8 cellular contexts compared by ENCODE assay signal in the genomic region with DNA sequence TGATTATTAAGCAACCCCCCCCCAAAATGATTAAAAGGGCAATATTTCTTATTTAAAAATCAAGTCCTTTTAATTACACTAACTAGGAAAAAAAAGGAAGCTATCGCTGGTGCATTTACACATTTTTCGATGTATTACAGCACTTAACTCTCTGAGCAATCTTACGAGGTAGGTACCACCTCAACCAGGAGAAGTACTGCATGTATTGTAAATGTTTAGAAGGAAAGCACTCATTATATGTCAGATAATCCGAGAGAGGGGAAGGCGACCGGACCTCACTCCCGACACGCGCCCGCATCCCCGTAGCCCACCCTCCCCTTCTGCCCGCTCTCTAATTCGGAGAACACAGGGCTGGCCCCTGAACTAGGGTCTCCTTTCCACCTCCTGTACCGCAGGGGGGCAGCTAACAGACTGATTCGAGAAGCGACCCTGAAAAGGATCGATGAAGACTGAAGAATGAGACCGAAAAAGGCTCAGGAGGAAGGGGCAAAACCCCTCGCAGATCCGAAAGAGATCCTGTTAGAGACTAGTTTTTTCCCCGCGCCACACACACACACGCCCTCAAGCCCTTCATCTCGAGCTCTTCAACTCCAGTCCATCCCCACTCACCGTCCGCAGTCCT. TPM values are rescaled to one million over a fixed set of nuclear protein-coding genes. Genes with fewer than 3 reads are reported as not detected.
DNase-seq lines count a peak whose midpoint lies in the region; ATAC-seq and TF ChIP-seq lines count a peak whose summit lies in the region.

No MANE protein-coding gene starts in this region.

- H3K4me3 Mint-ChIP-seq in activated CD8-positive, alpha-beta T cell treated with anti-CD3 and anti-CD28 coated beads, Interleukin-2, amount 10 ng/mL, durations not matched to agents 7 days and 5 days = peak overlapping the region; percentile 95

- CTCF ChIA-PET in activated CD8-positive, alpha-beta T cell treated with anti-CD3 and anti-CD28 coated beads, Interleukin-2, amount 10 ng/mL, durations not matched to agents 7 days and 5 days (lab: Charles Lee) = interaction anchor here (1.0 to 3.2 kb wide), 3 partner anchors 9 to 16 kb away, joined by 3 to 29 read pairs (median 4); no protein-coding TSS in a partner anchor

- peak overlapping the region; percentile 93 for H3K27ac Mint-ChIP-seq in activated CD8-positive, alpha-beta T cell treated with anti-CD3 and anti-CD28 coated beads, Interleukin-2, amount 10 ng/mL, durations not matched to agents 7 days and 5 days

- H3K36me3 ChIP-seq in thoracic aorta = peaks cover 8% of the 10 kb centered on the region

- TF ChIP-seq CTCF in thoracic aorta (IDR thresholded peaks at IDR 0.05) = no peak

- H3K27me3 Mint-ChIP-seq in activated CD8-positive, alpha-beta T cell treated with anti-CD3 and anti-CD28 coated beads, Interleukin-2, amount 10 ng/mL, durations not matched to agents 7 days and 5 days (ENCODE audit: low read depth) = no peaks in the 10 kb centered on the region

- ATAC-seq in HG02885 (IDR thresholded peaks at IDR 0.05; ENCODE audit: poor library complexity, unreplicated experiment) (peak; percentile 5), thoracic aorta (ENCODE audit: insufficient number of reproducible peaks, low FRiP score, low read depth) (no peak)
- ATAC-seq in activated CD8-positive, alpha-beta T cell treated with anti-CD3 and anti-CD28 coated beads, Interleukin-2, amount 10 ng/mL, durations not matched to agents 7 days and 5 days = no peak

- peak overlapping the region; percentile 60 to 85 for H3K27ac ChIP-seq in thoracic aorta

- H3K9me3 ChIP-seq in thoracic aorta = no peaks in the 10 kb centered on the region

- H3K36me3 Mint-ChIP-seq in activated CD8-positive, alpha-beta T cell treated with anti-CD3 and anti-CD28 coated beads, Interleukin-2, amount 10 ng/mL, durations not matched to agents 7 days and 5 days (ENCODE audit: low read depth) = peaks cover 44% of the 10 kb centered on the region

- DNase-seq in NCI-H2227 treated with DMSO at 0.1 percent for 48 hours (lab: John Stamatoyannopoulos, UW) (peak; percentile 45), NCI-H2227 (lab: John Stamatoyannopoulos, UW; ENCODE audit: unreplicated experiment) (no peak), iPS-NIHi11 (ENCODE audit: low spot score) (peak; percentile 35), thoracic aorta (ENCODE audit: low spot score) (no peak), AG08395 (ENCODE audit: low spot score) (no peak), DMS 273 (lab: John Stamatoyannopoulos, UW; ENCODE audit: unreplicated experiment) (no peak)
- DNase-seq in activated CD8-positive, alpha-beta T cell treated with anti-CD3 and anti-CD28 coated beads, Interleukin-2, amount 10 ng/mL, durations not matched to agents 7 days and 5 days = no peak

- H3K4me1 ChIP-seq in thoracic aorta (ENCODE audit: control insufficient read depth in 1 of 2, low read depth in 2 of 2) = peaks cover 21 to 24% of the 10 kb centered on the region in 2 donors

- H3K4me3 ChIP-seq in thoracic aorta = peak overlapping the region; percentile 82

- H3K4me1 Mint-ChIP-seq in activated CD8-positive, alpha-beta T cell treated with anti-CD3 and anti-CD28 coated beads, Interleukin-2, amount 10 ng/mL, durations not matched to agents 7 days and 5 days (ENCODE audit: low read depth) = peaks cover 38% of the 10 kb centered on the region

- POLR2A ChIA-PET in activated CD8-positive, alpha-beta T cell treated with anti-CD3 and anti-CD28 coated beads, Interleukin-2, amount 10 ng/mL, durations not matched to agents 7 days and 5 days (lab: Charles Lee) = interaction anchor here (1.1 to 2.2 kb wide), 3 partner anchors 9 to 16 kb away, joined by 5 to 8 read pairs (median 7); no protein-coding TSS in a partner anchor

- H3K9me3 Mint-ChIP-seq in activated CD8-positive, alpha-beta T cell treated with anti-CD3 and anti-CD28 coated beads, Interleukin-2, amount 10 ng/mL, durations not matched to agents 7 days and 5 days (ENCODE audit: insufficient read depth) = no peaks in the 10 kb centered on the region

- no peaks in the 10 kb centered on the region for H3K27me3 ChIP-seq in thoracic aorta (replicated peaks; ENCODE audit: insufficient read depth)

RNA-seq across cellular contexts. Expression of a gene that starts 0.3 kb away (rescaled TPM):
- 10 to 100 TPM; 13.1 to 13.2 TPM for total RNA-seq in activated CD8-positive, alpha-beta T cell treated with anti-CD3 and anti-CD28 coated beads, Interleukin-2, amount 10 ng/mL, durations not matched to agents 7 days and 5 days
- 10 to 100 TPM in 1 of 2 donors, 1 to 10 TPM in 1; 9.2 to 22.8 TPM for total RNA-seq in thoracic aorta

RNA-seq across cellular contexts. Expression of a gene that starts 0.4 kb away (rescaled TPM):
- total RNA-seq in activated CD8-positive, alpha-beta T cell treated with anti-CD3 and anti-CD28 coated beads, Interleukin-2, amount 10 ng/mL, durations not matched to agents 7 days and 5 days = 10 to 100 TPM; 26.3 to 34.6 TPM
- total RNA-seq in thoracic aorta = 1 to 10 TPM; 5.3 to 8.1 TPM

Comparison
In these comparisons a context has a peak if more than half of its experiments do, and no peak if none do; other contexts are left out.
1. DNase-seq: peak in NCI-H2227 treated with DMSO at 0.1 percent for 48 hours (single experiment) and iPS-NIHi11 (single experiment); none in NCI-H2227 (single experiment), activated CD8-positive, alpha-beta T cell treated with anti-CD3 and anti-CD28 coated beads, Interleukin-2, amount 10 ng/mL, durations not matched to agents 7 days and 5 days (single experiment), thoracic aorta (single experiment), AG08395 (single experiment) and DMS 273 (single experiment).